8 cellular contexts compared by ENCODE assay signal in genomic region chr18:35376742-35377695, GRCh38. TPM values are rescaled to one million over a fixed set of nuclear protein-coding genes. Genes with fewer than 3 reads are reported as not detected.
A peak's percentile ranks its signal among the peaks of the same experiment; 100 is the strongest.
DNase-seq lines count a peak whose midpoint lies in the region; ATAC-seq and TF ChIP-seq lines count a peak whose summit lies in the region.

ZNF396 (minus strand) TSS chr18:35377337; CDS start chr18:35374292, 3,045 bp downstream.

- H3K9me3 ChIP-seq in osteoblast (ENCODE audit: low read depth, low read length) (no peaks in the 10 kb centered on the region), thoracic aorta (no peaks in the 10 kb centered on the region)

- ATAC-seq in GM21717 (IDR thresholded peaks at IDR 0.05; ENCODE audit: unreplicated experiment) (peak; percentile 84), thoracic aorta (ENCODE audit: insufficient number of reproducible peaks, low FRiP score, low read depth) (peak; percentile 78)

- peaks cover 6% of the 10 kb centered on the region for H3K4me1 Mint-ChIP-seq in activated naive CD4-positive, alpha-beta T cell treated with anti-CD3 and anti-CD28 coated beads for 36 hours (ENCODE audit: low read depth)

- H3K9ac ChIP-seq in KMS-11: peak within 1 kb of the TSS; percentile 41; the same call in 1 of the 2 replicates

- no peaks in the 10 kb centered on the region for H4K20me1 ChIP-seq in KMS-11 (ENCODE audit: insufficient read depth)
- H4K20me1 ChIP-seq in osteoblast (ENCODE audit: insufficient read depth, low read length): no peaks in the 10 kb centered on the region

- CTCF ChIA-PET in activated naive CD4-positive, alpha-beta T cell treated with anti-CD3 and anti-CD28 coated beads for 36 hours (lab: Charles Lee): interaction anchor here (0.6 to 0.7 kb wide), 2 partner anchors 26 to 460 kb away, joined by 3 to 7 read pairs; no protein-coding TSS in a partner anchor

- H3K27ac ChIP-seq in KMS-11 (no peak within 1 kb of the TSS), osteoblast (ENCODE audit: low read depth, low read length) (no peak within 1 kb of the TSS), thoracic aorta (peak within 1 kb of the TSS; percentile 51 to 55)

- TF ChIP-seq CTCF in KMS-11 (conservative IDR thresholded peaks at IDR 0.05; ENCODE audit: low read depth, low read length) (no peak), osteoblast (IDR thresholded peaks at IDR 0.05; ENCODE audit: extremely low read depth, low read depth, low read length) (no peak), thoracic aorta (IDR thresholded peaks at IDR 0.05) (no peak)

- peak; percentile 49 for DNase-seq in DMS153 (lab: John Stamatoyannopoulos, UW)
- peak; percentile 49 for DNase-seq in SK-N-DZ (ENCODE audit: low spot score)
- DNase-seq in activated naive CD4-positive, alpha-beta T cell treated with anti-CD3 and anti-CD28 coated beads for 36 hours: peak; percentile 83
- DNase-seq in head of caudate nucleus: peak; percentile 67 to 91 (median 81)
- peak; percentile 96 for DNase-seq in osteoblast (ENCODE audit: insufficient read length, low spot score, missing footprints)
- peak; percentile 56 for DNase-seq in thoracic aorta (ENCODE audit: low spot score)

- H2AFZ ChIP-seq in KMS-11 (ENCODE audit: low read depth) (peak within 1 kb of the TSS; percentile 96), osteoblast (ENCODE audit: low read length) (peak within 1 kb of the TSS; percentile 79)

- H3K27me3 ChIP-seq in KMS-11 (ENCODE audit: insufficient read depth, low read depth): no peaks in the 10 kb centered on the region
- H3K27me3 ChIP-seq in osteoblast (ENCODE audit: insufficient read depth, low read length): peaks cover 20% of the 10 kb centered on the region
- H3K27me3 ChIP-seq in thoracic aorta (replicated peaks; ENCODE audit: insufficient read depth): no peaks in the 10 kb centered on the region

- no peaks in the 10 kb centered on the region for H3K9me3 Mint-ChIP-seq in activated naive CD4-positive, alpha-beta T cell treated with anti-CD3 and anti-CD28 coated beads for 36 hours

- H3K79me2 ChIP-seq in KMS-11 (ENCODE audit: insufficient read depth, low read depth) (no peaks in the 10 kb centered on the region), osteoblast (ENCODE audit: insufficient read depth, low read length) (no peaks in the 10 kb centered on the region)

- H3K4me1 ChIP-seq in KMS-11 (ENCODE audit: low read depth, poor library complexity, severe bottlenecking) (no peaks in the 10 kb centered on the region), osteoblast (ENCODE audit: insufficient read depth, low read length) (peaks cover 16% of the 10 kb centered on the region), thoracic aorta (ENCODE audit: control insufficient read depth in 1 of 2, low read depth in 2 of 2) (peaks cover 6 to 17% of the 10 kb centered on the region in 2 donors)

- H3K36me3 ChIP-seq in KMS-11 (ENCODE audit: insufficient read depth): no peaks in the 10 kb centered on the region
- no peaks in the 10 kb centered on the region for H3K36me3 ChIP-seq in osteoblast (ENCODE audit: insufficient read depth, low read length)
- no peaks in the 10 kb centered on the region for H3K36me3 ChIP-seq in thoracic aorta

- H3K27ac Mint-ChIP-seq in activated naive CD4-positive, alpha-beta T cell treated with anti-CD3 and anti-CD28 coated beads for 36 hours: peak within 1 kb of the TSS; percentile 13

- intact Hi-C loops in activated naive CD4-positive, alpha-beta T cell treated with anti-CD3 and anti-CD28 coated beads for 36 hours (cut with micrococcal nuclease): loop anchor here (1.0 to 10.0 kb wide), 5 partner anchors 33 to 512 kb away; partner anchors contain the start of genes ZNF24 and ZSCAN30
- intact Hi-C loops in head of caudate nucleus (cut with DNase I): no loop called here

- peak within 1 kb of the TSS; percentile 27 for H3K4me2 ChIP-seq in KMS-11
- peak within 1 kb of the TSS; percentile 81 for H3K4me2 ChIP-seq in osteoblast (ENCODE audit: insufficient read depth, low read length)

- no peaks in the 10 kb centered on the region for H3K36me3 Mint-ChIP-seq in activated naive CD4-positive, alpha-beta T cell treated with anti-CD3 and anti-CD28 coated beads for 36 hours (ENCODE audit: low read depth)

- H3K4me3 Mint-ChIP-seq in activated naive CD4-positive, alpha-beta T cell treated with anti-CD3 and anti-CD28 coated beads for 36 hours: peak within 1 kb of the TSS; percentile 79

- H3K4me3 ChIP-seq in KMS-11 (IDR thresholded peaks at IDR 0.05; ENCODE audit: insufficient read depth, low read depth, low read length) (no peak within 1 kb of the TSS), osteoblast (ENCODE audit: insufficient read depth, low read length) (peak within 1 kb of the TSS; percentile 80), thoracic aorta (peak within 1 kb of the TSS; percentile 79)

- no peaks in the 10 kb centered on the region for H3K27me3 Mint-ChIP-seq in activated naive CD4-positive, alpha-beta T cell treated with anti-CD3 and anti-CD28 coated beads for 36 hours (ENCODE audit: low read depth)

RNA-seq across cellular contexts. Expression of gene ZNF396, which starts in this region (rescaled TPM):
- 0.51 and 0.55 TPM in 2 replicates for polyA plus RNA-seq in SK-N-DZ (2014; cell fraction: cytosol; rRNA removed)
- 0.22 and 0.52 TPM in 2 replicates for polyA plus RNA-seq in SK-N-DZ (2014; cell fraction: nucleus; rRNA removed)
- under 1 TPM; 0.74 to 0.77 TPM for total RNA-seq in activated naive CD4-positive, alpha-beta T cell treated with anti-CD3 and anti-CD28 coated beads for 36 hours
- total RNA-seq in osteoblast (1.8 and 3.3 TPM in 2 replicates), thoracic aorta (1 to 10 TPM in 1 of 2 donors, under 1 TPM in 1; 0.95 to 4.1 TPM)

Comparison
In these comparisons a context has a peak if more than half of its experiments do, and no peak if none do; other contexts are left out.
1. Peak in DNase-seq in activated naive CD4-positive, alpha-beta T cell treated with anti-CD3 and anti-CD28 coated beads for 36 hours; RNA of the gene not detected or under 1 TPM.
2. H3K27ac ChIP-seq: peak in thoracic aorta (2 of 2); none in KMS-11 (single experiment) and osteoblast (single experiment).
3. Peak in every context shown above with its lines, with median percentiles within 50 percentile points of each other: DNase-seq.